8 cellular contexts compared by ENCODE assay signal in the genomic region with DNA sequence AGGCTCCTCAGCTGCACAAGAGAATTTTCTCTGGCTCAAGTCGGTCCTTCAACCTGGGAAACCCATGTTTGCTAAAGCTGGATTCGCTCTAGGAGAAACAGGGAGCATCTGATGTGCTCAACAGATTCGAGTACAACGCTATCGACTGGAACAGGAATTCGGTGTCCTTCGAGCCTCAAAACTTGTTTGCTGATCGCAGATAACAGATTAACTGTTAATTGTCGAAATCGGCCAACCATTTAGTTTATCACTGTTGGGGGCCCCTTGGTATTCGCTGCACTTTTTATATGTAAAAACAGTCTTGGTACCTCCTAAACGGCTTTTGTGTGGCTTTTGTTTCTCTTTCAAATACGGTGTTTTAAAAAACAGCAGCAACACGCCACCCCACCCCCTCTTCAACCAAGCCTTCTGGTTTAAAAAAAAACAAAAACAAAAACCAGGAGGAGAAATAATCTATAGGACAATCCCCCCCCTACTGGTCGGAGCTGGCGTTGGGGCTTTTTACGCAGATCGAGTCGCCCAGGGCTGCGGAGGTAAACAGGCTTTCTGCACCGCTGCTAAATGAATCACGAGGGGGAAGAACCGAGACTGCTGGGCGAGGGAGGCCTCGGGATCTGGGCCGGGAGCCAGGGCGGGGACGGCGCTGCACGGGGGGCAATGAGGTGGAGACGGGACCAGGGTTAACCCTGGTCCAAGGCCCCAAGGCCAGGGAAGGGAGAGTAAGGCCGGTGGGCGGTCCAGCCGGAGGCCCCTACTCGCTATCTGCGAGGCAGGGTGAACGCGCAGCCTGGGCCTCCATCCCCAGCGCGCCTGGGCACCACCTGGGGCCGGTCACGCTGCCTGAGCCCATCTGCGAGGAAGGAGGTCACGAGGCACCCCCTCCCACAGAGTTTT.
DNase-seq lines count a peak whose midpoint lies in the region; ATAC-seq and TF ChIP-seq lines count a peak whose summit lies in the region.

No MANE protein-coding gene starts in this region.

- H3K4me3 ChIP-seq in A673 (ENCODE audit: low read depth, low read length, poor library complexity, severe bottlenecking): no peak overlapping the region
- peak overlapping the region; percentile 63 for H3K4me3 ChIP-seq in PC-3 (ENCODE audit: low read length)
- no peak overlapping the region for H3K4me3 ChIP-seq in skeletal muscle cell (ENCODE audit: low read depth, low read length)
- H3K4me3 ChIP-seq in gastrocnemius medialis: peak overlapping the region in 1 of 4 donors; percentile 2

- no peaks in the 10 kb centered on the region for H4K20me1 ChIP-seq in PC-3 (ENCODE audit: low read length)

- H3K9ac ChIP-seq in PC-3 (ENCODE audit: low read length): peak overlapping the region; percentile 27

- no peaks in the 10 kb centered on the region for H3K27me3 ChIP-seq in A673 (replicated peaks; ENCODE audit: insufficient read depth, low read depth, low read length, poor library complexity)
- H3K27me3 ChIP-seq in PC-3 (ENCODE audit: low read length): no peaks in the 10 kb centered on the region
- peaks cover 0 to 55% (median 29%) of the 10 kb centered on the region in 3 donors for H3K27me3 ChIP-seq in gastrocnemius medialis

- no TSS peak for BruUV-seq in A673 (replicated peaks; lab: Mats Ljungman, UMichigan)
- BruUV-seq in PC-3 (replicated peaks; lab: Mats Ljungman, UMichigan): no TSS peak

- CTCF ChIA-PET in A673 (lab: Charles Lee) (no interaction called here), PC-3 (lab: Charles Lee) (interaction anchor here (0.6 kb wide), 2 partner anchors 21 to 360 kb away, joined by 5 to 9 read pairs; no protein-coding TSS in a partner anchor)

- no peaks in the 10 kb centered on the region for H3K9me2 ChIP-seq in PC-3 (replicated peaks; ENCODE audit: low read length)

- ATAC-seq in GM18867 (IDR thresholded peaks at IDR 0.05; ENCODE audit: unreplicated experiment): peak; percentile 62
- peak; percentile 64 for ATAC-seq in HG03571 (IDR thresholded peaks at IDR 0.05; ENCODE audit: unreplicated experiment)
- ATAC-seq in PC-3: peak; percentile 39
- no peak for ATAC-seq in gastrocnemius medialis

- peak; percentile 44 for TF ChIP-seq CTCF in A673 (conservative IDR thresholded peaks at IDR 0.05; ENCODE audit: low read depth, low read length)
- peak; percentile 71 for TF ChIP-seq CTCF in PC-3 (conservative IDR thresholded peaks at IDR 0.05; ENCODE audit: low read depth, low read length)
- TF ChIP-seq CTCF in gastrocnemius medialis (IDR thresholded peaks at IDR 0.05 in 4 of 5, conservative IDR thresholded peaks at IDR 0.05 in 1 of 5): peak in 1 of 5 experiments; percentile 31

- no peaks in the 10 kb centered on the region; the same call in 1 of the 2 replicates for H3K79me2 ChIP-seq in PC-3 (ENCODE audit: low read length)

- DNase-seq in A673 (ENCODE audit: low spot score): peak; percentile 77
- DNase-seq in PC-3: peak; percentile 85
- DNase-seq in activated T-cell treated with anti-CD3 and anti-CD28 coated beads, Interleukin-2, amount 50 U/mL, for 1 hour: peak; percentile 79
- peak; percentile 42 for DNase-seq in fibroblast of the conjunctiva (ENCODE audit: low read depth)
- peak; percentile 51 for DNase-seq in skeletal muscle cell (ENCODE audit: low read depth)
- no peak for DNase-seq in gastrocnemius medialis

- TF ChIP-seq POLR2A in gastrocnemius medialis (IDR thresholded peaks at IDR 0.05): no peak

- H3K4me1 ChIP-seq in A673 (ENCODE audit: insufficient read depth, low read length, poor library complexity, severe bottlenecking): peaks cover 62% of the 10 kb centered on the region
- H3K4me1 ChIP-seq in PC-3 (ENCODE audit: insufficient read depth, low read length): peaks cover 38% of the 10 kb centered on the region
- peaks cover 2 to 19% of the 10 kb centered on the region in 2 donors for H3K4me1 ChIP-seq in gastrocnemius medialis

- H3K36me3 ChIP-seq in A673 (ENCODE audit: insufficient read depth, low read length, poor library complexity, severe bottlenecking) (no peaks in the 10 kb centered on the region), PC-3 (ENCODE audit: low read depth, low read length) (no peaks in the 10 kb centered on the region), gastrocnemius medialis (no peaks in the 10 kb centered on the region)

- H3F3A ChIP-seq in PC-3 (ENCODE audit: low read length, unreplicated experiment): no peaks in the 10 kb centered on the region

- in situ Hi-C loops in gastrocnemius medialis (cut with MboI; ENCODE audit: low sequenced_read_pairs in 4 of 4): loop anchor here in 3 of 4 donors (10.0 to 25.0 kb wide), 4 partner anchors 157 to 435 kb away; no protein-coding TSS in a partner anchor

- peak overlapping the region; percentile 90 for H2AFZ ChIP-seq in PC-3 (ENCODE audit: low read length)

- H3K9me3 ChIP-seq in A673 (ENCODE audit: low read depth, low read length, poor library complexity, severe bottlenecking) (no peaks in the 10 kb centered on the region), PC-3 (ENCODE audit: low read length) (no peaks in the 10 kb centered on the region), gastrocnemius medialis (no peaks in the 10 kb centered on the region)

- peak overlapping the region; percentile 86 for H3K4me2 ChIP-seq in PC-3 (ENCODE audit: low read length)

- H3K27ac ChIP-seq in A673 (ENCODE audit: low read depth, low read length, poor library complexity, severe bottlenecking) (peak overlapping the region; percentile 69), PC-3 (ENCODE audit: low read length) (no peak overlapping the region), gastrocnemius medialis (no peak overlapping the region)

- intact Hi-C loops in A673 (cut with micrococcal nuclease; ENCODE audit: unreplicated experiment) (loop anchor here (5.0 to 10.0 kb wide), 3 partner anchors 265 to 442 kb away; no protein-coding TSS in a partner anchor), PC-3 (cut with micrococcal nuclease) (loop anchor here (2.0 to 10.0 kb wide), 5 partner anchors 62 to 437 kb away; no protein-coding TSS in a partner anchor), gastrocnemius medialis (cut with DNase I; ENCODE audit: low total_unique reads) (loop anchor here (5.0 to 10.0 kb wide), 5 partner anchors 72 to 1365 kb away; a partner anchor contains a TSS)

- POLR2A ChIA-PET in A673 (lab: Charles Lee; ENCODE audit: low non-redundant PET) (interaction anchor here (0.6 kb wide), 1 partner anchor 78 kb away, joined by 5 read pairs; no protein-coding TSS in a partner anchor), PC-3 (lab: Charles Lee; ENCODE audit: unreplicated experiment) (interaction anchor here (1.2 kb wide), 1 partner anchor 156 kb away, joined by 4 read pairs; no protein-coding TSS in a partner anchor)

Comparison
In these comparisons a context has a peak if more than half of its experiments do, and no peak if none do; other contexts are left out.
1. DNase-seq: peak in A673 (single experiment), PC-3 (single experiment), activated T-cell treated with anti-CD3 and anti-CD28 coated beads, Interleukin-2, amount 50 U/mL, for 1 hour (single experiment), fibroblast of the conjunctiva (single experiment) and skeletal muscle cell (single experiment); none in gastrocnemius medialis (0 of 2).
2. ATAC-seq: peak in GM18867 (single experiment), HG03571 (single experiment) and PC-3 (single experiment); none in gastrocnemius medialis (0 of 2).